12 cellular contexts compared by ENCODE assay signal in genomic region chr2:60252581-60253170, GRCh38.
"Had no signal": no experiment of that assay in that cellular context is flagged by ENCODE, and none has a peak within 500 bp of the region (broad histone marks: within the 10 kb centered on the region; RNA-seq: fewer than 3 reads in every experiment).

No MANE protein-coding gene starts in this region.

- DNase-seq: effector memory CD4-positive, alpha-beta T cell; mammary epithelial cell; natural killer cell; small intestine; stimulated activated CD4-positive, alpha-beta T cell treated with anti-CD3 and anti-CD28 coated beads, Interleukin-2, amount 100 ng/mL, for 48 hours; stimulated activated naive CD4-positive, alpha-beta T cell treated with Interleukin-2 at 50 U/mL for 16 hours; tibial artery; uterus had no signal

- H3K27ac ChIP-seq: gastroesophageal sphincter, right atrium auricular region, tibial artery, upper lobe of left lung, uterus had no signal

- FAIRE-seq: endometrium, small intestine had no signal
